ENCODE assay signal across 13 cellular contexts in genomic region chr22:45538284-45538683, GRCh38. TPM values are rescaled to one million over a fixed set of nuclear protein-coding genes. Genes with fewer than 3 reads are reported as not detected.
A peak's percentile ranks its signal among the peaks of the same experiment; 100 is the strongest.
DNase-seq lines count a peak whose midpoint lies in the region; ATAC-seq and TF ChIP-seq lines count a peak whose summit lies in the region.
"Had no signal": no experiment of that assay in that cellular context is flagged by ENCODE, and none has a peak within 500 bp of the region (broad histone marks: within the 10 kb centered on the region; RNA-seq: fewer than 3 reads in every experiment).

No MANE protein-coding gene starts in this region.

- CTCF ChIA-PET in MCF 10A (lab: Yijun Ruan, JAX): interaction anchor here (0.6 to 3.1 kb wide), 5 partner anchors 11 to 70 kb away, joined by 3 to 18 read pairs (median 5); no protein-coding TSS in a partner anchor
- CTCF ChIA-PET in CD8-positive, alpha-beta memory T cell (lab: Charles Lee): no interaction called here

- peaks cover 22% of the 10 kb centered on the region for H3K4me1 ChIP-seq in lower lobe of right lung
- H3K4me1 ChIP-seq in tibial artery: peaks cover 0 to 50% (median 32%) of the 10 kb centered on the region in 4 donors
- no peaks in the 10 kb centered on the region for H3K4me1 ChIP-seq in CD8-positive, alpha-beta memory T cell (ENCODE audit: insufficient read depth, low read length)

- H3K36me3 Mint-ChIP-seq in MCF 10A (ENCODE audit: insufficient read depth, unreplicated experiment): peaks cover 47% of the 10 kb centered on the region
- no peaks in the 10 kb centered on the region for H3K36me3 Mint-ChIP-seq in CD8-positive, alpha-beta memory T cell

- H3K9me3 ChIP-seq in lower lobe of right lung (no peaks in the 10 kb centered on the region), tibial artery (no peaks in the 10 kb centered on the region)
- H3K9me3 ChIP-seq in CD8-positive, alpha-beta memory T cell (ENCODE audit: low read length): no peaks in the 10 kb centered on the region

- no peak for ATAC-seq in lower lobe of right lung
- no peak for ATAC-seq in HG03095 (IDR thresholded peaks at IDR 0.05; ENCODE audit: unreplicated experiment)

- H3K4me3 Mint-ChIP-seq in MCF 10A (ENCODE audit: unreplicated experiment): peak overlapping the region; percentile 20
- no peak overlapping the region for H3K4me3 Mint-ChIP-seq in CD8-positive, alpha-beta memory T cell
- H3K4me3 Mint-ChIP-seq: neural crest cell; stimulated activated naive CD8-positive, alpha-beta T cell treated with anti-CD3 and anti-CD28 coated beads, Interleukin-15, Interleukin-2, amounts not matched to agents 100 ng/mL and 50 ng/mL, for 24 hours had no signal

- intact Hi-C loops in MCF 10A (cut with micrococcal nuclease) (no loop called here), lower lobe of right lung (cut with DNase I) (no loop called here), tibial artery (cut with DNase I; ENCODE audit: low total_unique reads) (no loop called here)

- H3K9me3 Mint-ChIP-seq in MCF 10A (ENCODE audit: unreplicated experiment): no peaks in the 10 kb centered on the region
- no peaks in the 10 kb centered on the region for H3K9me3 Mint-ChIP-seq in CD8-positive, alpha-beta memory T cell
- H3K9me3 Mint-ChIP-seq: neural crest cell; stimulated activated naive CD8-positive, alpha-beta T cell treated with anti-CD3 and anti-CD28 coated beads, Interleukin-15, Interleukin-2, amounts not matched to agents 100 ng/mL and 50 ng/mL, for 24 hours had no signal

- H3K27ac Mint-ChIP-seq in MCF 10A (ENCODE audit: low read depth, unreplicated experiment): peak overlapping the region; percentile 87
- no peak overlapping the region for H3K27ac Mint-ChIP-seq in CD8-positive, alpha-beta memory T cell
- H3K27ac Mint-ChIP-seq: stimulated activated naive CD8-positive, alpha-beta T cell treated with anti-CD3 and anti-CD28 coated beads, Interleukin-15, Interleukin-2, amounts not matched to agents 100 ng/mL and 50 ng/mL, for 24 hours had no signal

- DNase-seq in NCI-H1092 treated with DMSO at 0.1 percent for 48 hours (lab: John Stamatoyannopoulos, UW): peak; percentile 21
- DNase-seq in NCI-H1092 (lab: John Stamatoyannopoulos, UW): no peak
- peak; percentile 60 for DNase-seq in MCF 10A (ENCODE audit: unreplicated experiment)
- no peak for DNase-seq in lower lobe of right lung
- peak; percentile 53 to 90 for DNase-seq in tibial artery
- no peak for DNase-seq in CD8-positive, alpha-beta memory T cell
- no peak for DNase-seq in activated naive CD4-positive, alpha-beta T cell treated with anti-CD3 and anti-CD28 coated beads, Interleukin-2, amount 50 U/mL, for 16 hours
- DNase-seq: SHP77 treated with DMSO at 0.1 percent for 48 hours; stimulated activated CD4-positive, alpha-beta T cell treated with anti-CD3 and anti-CD28 coated beads, Interleukin-2, amount 100 ng/mL, for 24 hours had no signal

- H3K27me3 ChIP-seq in lower lobe of right lung (ENCODE audit: low read depth) (peaks cover 8% of the 10 kb centered on the region), tibial artery (no peaks in the 10 kb centered on the region)
- H3K27me3 ChIP-seq in CD8-positive, alpha-beta memory T cell (ENCODE audit: insufficient read depth, low read length, poor library complexity, severe bottlenecking): no peaks in the 10 kb centered on the region

- peak overlapping the region; percentile 41 for H3K27ac ChIP-seq in lower lobe of right lung
- H3K27ac ChIP-seq in tibial artery: peak overlapping the region; percentile 64 to 79
- H3K27ac ChIP-seq in CD8-positive, alpha-beta memory T cell (ENCODE audit: low read depth, low read length): no peak overlapping the region
- H3K27ac ChIP-seq: KMS-11 had no signal

- H3K4me3 ChIP-seq in lower lobe of right lung (no peak overlapping the region), tibial artery (peak overlapping the region; percentile 25 to 26)
- H3K4me3 ChIP-seq in CD8-positive, alpha-beta memory T cell (ENCODE audit: low read length): no peak overlapping the region

- H3K36me3 ChIP-seq in lower lobe of right lung: peaks cover under 1% of the 10 kb centered on the region
- peaks cover 0 to 32% (median 19%) of the 10 kb centered on the region in 3 donors for H3K36me3 ChIP-seq in tibial artery
- no peaks in the 10 kb centered on the region for H3K36me3 ChIP-seq in CD8-positive, alpha-beta memory T cell (ENCODE audit: insufficient read depth, low read length)

- BruUV-seq in MCF 10A (replicated peaks; lab: Mats Ljungman, UMichigan): TSS peak; percentile 42

- POLR2A ChIA-PET in MCF 10A (lab: Yijun Ruan, JAX): interaction anchor here (0.5 to 9.3 kb wide), 15 partner anchors 10 to 99 kb away, joined by 3 to 161 read pairs (median 5); partner anchors contain the start of gene FBLN1
- POLR2A ChIA-PET in CD8-positive, alpha-beta memory T cell (lab: Charles Lee): no interaction called here

- TF ChIP-seq CTCF in MCF 10A (IDR thresholded peaks at IDR 0.05; ENCODE audit: unreplicated experiment) (no peak), lower lobe of right lung (IDR thresholded peaks at IDR 0.05) (no peak), tibial artery (IDR thresholded peaks at IDR 0.05) (no peak)

- H3K4me1 Mint-ChIP-seq in MCF 10A (ENCODE audit: insufficient read depth, unreplicated experiment): peaks cover 13% of the 10 kb centered on the region
- no peaks in the 10 kb centered on the region for H3K4me1 Mint-ChIP-seq in CD8-positive, alpha-beta memory T cell

- no peaks in the 10 kb centered on the region for H3K27me3 Mint-ChIP-seq in MCF 10A (ENCODE audit: insufficient read depth, unreplicated experiment)
- H3K27me3 Mint-ChIP-seq in CD8-positive, alpha-beta memory T cell: peaks cover 11 to 21% of the 10 kb centered on the region in 2 donors
- H3K27me3 Mint-ChIP-seq: stimulated activated naive CD8-positive, alpha-beta T cell treated with anti-CD3 and anti-CD28 coated beads, Interleukin-15, Interleukin-2, amounts not matched to agents 100 ng/mL and 50 ng/mL, for 24 hours had no signal

RNA-seq across cellular contexts. Expression of gene FBLN1, which starts 35.6 kb away (rescaled TPM):
- total RNA-seq in MCF 10A (2022): 69.0 and 110 TPM in 2 replicates
- total RNA-seq in lower lobe of right lung: 307 TPM
- total RNA-seq in CD8-positive, alpha-beta memory T cell: not detected
- not detected for polyA plus RNA-seq in CD8-positive, alpha-beta memory T cell

Comparison
In these comparisons a context has a peak if more than half of its experiments do, and no peak if none do; other contexts are left out.
1. DNase-seq: peak in NCI-H1092 treated with DMSO at 0.1 percent for 48 hours (single experiment), MCF 10A (single experiment) and tibial artery (2 of 2); none in NCI-H1092 (single experiment), lower lobe of right lung (single experiment), CD8-positive, alpha-beta memory T cell (0 of 5) and activated naive CD4-positive, alpha-beta T cell treated with anti-CD3 and anti-CD28 coated beads, Interleukin-2, amount 50 U/mL, for 16 hours (single experiment).
2. H3K4me3 ChIP-seq: peak in tibial artery (2 of 2); none in lower lobe of right lung (single experiment) and CD8-positive, alpha-beta memory T cell (single experiment).
3. RNA of gene FBLN1, which starts 35.6 kb away (total RNA-seq): 307 TPM in lower lobe of right lung (single experiment) and 69.0 to 110 TPM in MCF 10A; not detected in CD8-positive, alpha-beta memory T cell; every median in the first group is over 10 times any median in the second.